26 cellular contexts compared by ENCODE assay signal in genomic region chr7:89183726-89184125, GRCh38.
"Had no signal": no experiment of that assay in that cellular context is flagged by ENCODE, and none has a peak within 500 bp of the region (broad histone marks: within the 10 kb centered on the region; RNA-seq: fewer than 3 reads in every experiment).

No MANE protein-coding gene starts in this region.

- H3K9me3 Mint-ChIP-seq: activated CD4-positive, alpha-beta T cell treated with anti-CD3 and anti-CD28 coated beads, Interleukin-2, amount 10 ng/mL, durations not matched to agents 7 days and 5 days had no signal

- H3K36me3 Mint-ChIP-seq: activated naive CD8-positive, alpha-beta T cell treated with anti-CD3 and anti-CD28 coated beads, Interleukin-2, amount 10 ng/mL, durations not matched to agents 7 days and 5 days; brain had no signal

- ATAC-seq: activated naive CD4-positive, alpha-beta T cell treated with anti-CD3 and anti-CD28 coated beads, Interleukin-2, amount 50 U/mL, for 72 hours; activated T-cell treated with anti-CD3 and anti-CD28 coated beads, Interleukin-2, amount 50 U/mL, for 4 hours; activated T-helper 17 cell treated with anti-CD3 and anti-CD28 coated beads, Interleukin-2, amount 50 U/mL, for 72 hours; esophagus mucosa; foreskin keratinocyte; gastrocnemius medialis; heart left ventricle; WTC11 had no signal

- DNase-seq: activated CD4-positive, alpha-beta memory T cell treated with anti-CD3 and anti-CD28 coated beads, Interleukin-2, amount 10 ng/mL, durations not matched to agents 7 days and 5 days; activated CD4-positive, alpha-beta T cell treated with anti-CD3 and anti-CD28 coated beads for 1 hour; activated CD4-positive, alpha-beta T cell treated with anti-CD3 and anti-CD28 coated beads for 4 hours; activated CD4-positive, alpha-beta T cell treated with anti-CD3 and anti-CD28 coated beads, Interleukin-2, amount 10 ng/mL, durations not matched to agents 7 days and 5 days; activated CD4-positive, alpha-beta T cell treated with anti-CD3 and anti-CD28 coated beads, Interleukin-2, amount 50 U/mL, for 4 hours; activated effector memory CD4-positive, alpha-beta T cell treated with anti-CD3 and anti-CD28 coated beads, Interleukin-2, amount 50 U/mL, for 16 hours; activated naive CD4-positive, alpha-beta T cell treated with anti-CD3 and anti-CD28 coated beads for 36 hours; activated naive CD8-positive, alpha-beta T cell treated with anti-CD3 and anti-CD28 coated beads, Interleukin-2, amount 10 ng/mL, durations not matched to agents 7 days and 5 days; activated T-cell treated with anti-CD3 and anti-CD28 coated beads, Interleukin-2, amount 50 U/mL, for 4 hours; central memory CD4-positive, alpha-beta T cell; cerebellar nuclear complex; colonic mucosa; effector CD8-positive, alpha-beta T cell; foreskin keratinocyte; gastrocnemius medialis; glutamatergic neuron; heart left ventricle; T-helper 2 cell had no signal

- H3K4me3 Mint-ChIP-seq: activated CD4-positive, alpha-beta memory T cell treated with anti-CD3 and anti-CD28 coated beads, Interleukin-2, amount 10 ng/mL, durations not matched to agents 7 days and 5 days; activated CD4-positive, alpha-beta T cell treated with anti-CD3 and anti-CD28 coated beads, Interleukin-2, amount 10 ng/mL, durations not matched to agents 7 days and 5 days; activated naive CD4-positive, alpha-beta T cell treated with anti-CD3 and anti-CD28 coated beads for 36 hours; activated naive CD8-positive, alpha-beta T cell treated with anti-CD3 and anti-CD28 coated beads, Interleukin-2, amount 10 ng/mL, durations not matched to agents 7 days and 5 days; activated T-cell treated with anti-CD3 and anti-CD28 coated beads, Interleukin-2, amount 50 U/mL, for 4 hours; activated T-helper 17 cell treated with anti-CD3 and anti-CD28 coated beads, Interleukin-2, amount 50 U/mL, for 72 hours; brain; WTC11 had no signal

- H3K36me3 ChIP-seq: ascending aorta, breast epithelium, cardiac muscle cell, colonic mucosa, gastrocnemius medialis, heart left ventricle had no signal

- H3K9me3 ChIP-seq: ascending aorta, colonic mucosa, gastrocnemius medialis had no signal

- H3K4me1 Mint-ChIP-seq: activated CD4-positive, alpha-beta memory T cell treated with anti-CD3 and anti-CD28 coated beads, Interleukin-2, amount 10 ng/mL, durations not matched to agents 7 days and 5 days; activated CD4-positive, alpha-beta T cell treated with anti-CD3 and anti-CD28 coated beads, Interleukin-2, amount 10 ng/mL, durations not matched to agents 7 days and 5 days; activated naive CD8-positive, alpha-beta T cell treated with anti-CD3 and anti-CD28 coated beads, Interleukin-2, amount 10 ng/mL, durations not matched to agents 7 days and 5 days; activated T-helper 17 cell treated with anti-CD3 and anti-CD28 coated beads, Interleukin-2, amount 50 U/mL, for 72 hours; brain had no signal

- H3K27ac Mint-ChIP-seq: activated CD4-positive, alpha-beta memory T cell treated with anti-CD3 and anti-CD28 coated beads, Interleukin-2, amount 10 ng/mL, durations not matched to agents 7 days and 5 days; activated CD4-positive, alpha-beta T cell treated with anti-CD3 and anti-CD28 coated beads, Interleukin-2, amount 10 ng/mL, durations not matched to agents 7 days and 5 days; activated naive CD4-positive, alpha-beta T cell treated with anti-CD3 and anti-CD28 coated beads for 36 hours; activated naive CD4-positive, alpha-beta T cell treated with anti-CD3 and anti-CD28 coated beads, Interleukin-2, amount 50 U/mL, for 72 hours; activated naive CD8-positive, alpha-beta T cell treated with anti-CD3 and anti-CD28 coated beads, Interleukin-2, amount 10 ng/mL, durations not matched to agents 7 days and 5 days; activated T-helper 17 cell treated with anti-CD3 and anti-CD28 coated beads, Interleukin-2, amount 50 U/mL, for 72 hours; brain; WTC11 had no signal

- H3K27me3 Mint-ChIP-seq: activated CD4-positive, alpha-beta memory T cell treated with anti-CD3 and anti-CD28 coated beads, Interleukin-2, amount 10 ng/mL, durations not matched to agents 7 days and 5 days; activated CD4-positive, alpha-beta T cell treated with anti-CD3 and anti-CD28 coated beads, Interleukin-2, amount 10 ng/mL, durations not matched to agents 7 days and 5 days; activated naive CD8-positive, alpha-beta T cell treated with anti-CD3 and anti-CD28 coated beads, Interleukin-2, amount 10 ng/mL, durations not matched to agents 7 days and 5 days; activated T-helper 17 cell treated with anti-CD3 and anti-CD28 coated beads, Interleukin-2, amount 50 U/mL, for 72 hours; brain had no signal

- H3K27me3 ChIP-seq: ascending aorta, breast epithelium, cardiac muscle cell, colonic mucosa, foreskin keratinocyte, gastrocnemius medialis, heart left ventricle had no signal

- H3K4me3 ChIP-seq: ascending aorta, breast epithelium, cardiac muscle cell, colonic mucosa, gastrocnemius medialis, heart left ventricle had no signal
